1 cellular context compared by ENCODE assay signal in genomic region chr3:16309558-16309957, GRCh38.
TF ChIP-seq lines count a peak whose summit lies in the region.

No MANE protein-coding gene starts in this region.

TF ChIP-seq in K562, 482 proteins besides CTCF, POLR2A, EP300 and RAD21 (continued from another document and continues in another):
- TF ChIP-seq VEZF1 (CRISPR knock-in tag; IDR thresholded peaks at IDR 0.05) (peak; percentile 32; the same call in 1 of the 2 replicates), THRA (IDR thresholded peaks at IDR 0.05) (no peak), PTRF (tag; IDR thresholded peaks at IDR 0.05) (no peak), TGIF2 (CRISPR knock-in tag; IDR thresholded peaks at IDR 0.05) (no peak), CAMTA2 (CRISPR knock-in tag; conservative IDR thresholded peaks at IDR 0.05) (no peak), TEAD1 (CRISPR knock-in tag; IDR thresholded peaks at IDR 0.05) (no peak), L3MBTL2 (IDR thresholded peaks at IDR 0.05) (no peak), PML (IDR thresholded peaks at IDR 0.05; ENCODE audit: low read length) (no peak), SRSF7 (optimal IDR thresholded peaks at IDR 0.05; ENCODE audit: low read depth, low read length) (no peak), BRD9 (IDR thresholded peaks at IDR 0.05; ENCODE audit: low read depth, partially characterized antibody) (no peak), ZBTB8A (IDR thresholded peaks at IDR 0.05; ENCODE audit: partially characterized antibody) (no peak), CSDE1 (IDR thresholded peaks at IDR 0.05) (no peak), SNRNP70 (optimal IDR thresholded peaks at IDR 0.05; ENCODE audit: low read depth, low read length) (no peak), ERF (CRISPR knock-in tag; IDR thresholded peaks at IDR 0.05) (no peak), ILK (tag; IDR thresholded peaks at IDR 0.05; ENCODE audit: borderline replicate concordance, low read depth) (no peak), ZNF121 (CRISPR knock-in tag; conservative IDR thresholded peaks at IDR 0.05) (no peak), ILF3 (IDR thresholded peaks at IDR 0.05; ENCODE audit: borderline replicate concordance) (0 out of 2 replicates have a peak, but pooled peaks have one; percentile 34), ETV1 (tag; conservative IDR thresholded peaks at IDR 0.05; ENCODE audit: low read depth) (peak; percentile 98), TCF3 (CRISPR knock-in tag; IDR thresholded peaks at IDR 0.05) (peak; percentile 59), ZNF140 (CRISPR knock-in tag; IDR thresholded peaks at IDR 0.05) (no peak), POLR3G (IDR thresholded peaks at IDR 0.05; ENCODE audit: extremely low read depth, insufficient read length, insufficient replicate concordance) (no peak), ZC3H8 (IDR thresholded peaks at IDR 0.05) (no peak), RBBP5 (IDR thresholded peaks at IDR 0.05; ENCODE audit: borderline replicate concordance, insufficient read depth, low read length, poor library complexity, severe bottlenecking) (no peak), ADNP (tag; IDR thresholded peaks at IDR 0.05) (no peak), ZBTB1 (CRISPR knock-in tag; IDR thresholded peaks at IDR 0.05; ENCODE audit: borderline replicate concordance, low read depth) (no peak), NCOA4 (IDR thresholded peaks at IDR 0.05; ENCODE audit: partially characterized antibody) (no peak), ARHGAP35 (IDR thresholded peaks at IDR 0.05; ENCODE audit: partially characterized antibody) (no peak), RHOXF2B (CRISPR knock-in tag; conservative IDR thresholded peaks at IDR 0.05) (no peak), ZNF24 (IDR thresholded peaks at IDR 0.05) (no peak), KLF6 (CRISPR knock-in tag; IDR thresholded peaks at IDR 0.05; ENCODE audit: borderline replicate concordance) (no peak), DLX4 (CRISPR knock-in tag; IDR thresholded peaks at IDR 0.05) (no peak), TOE1 (IDR thresholded peaks at IDR 0.05; ENCODE audit: borderline replicate concordance) (0 out of 2 replicates have a peak, but pooled peaks have one; percentile 16), TOE1 (CRISPR knock-in tag; IDR thresholded peaks at IDR 0.05; ENCODE audit: borderline replicate concordance, low read depth) (no peak), HCFC1 (IDR thresholded peaks at IDR 0.05; ENCODE audit: low read depth, low read length) (no peak), ZNF41 (CRISPR knock-in tag; conservative IDR thresholded peaks at IDR 0.05) (no peak), NFE2 (IDR thresholded peaks at IDR 0.05; ENCODE audit: low read depth) (peak; percentile 51; the same call in 1 of the 2 replicates), XRCC5 (IDR thresholded peaks at IDR 0.05; ENCODE audit: low read depth, low read length) (no peak), NCOA1 (IDR thresholded peaks at IDR 0.05; ENCODE audit: low read depth) (peak; percentile 13; the same call in 1 of the 2 replicates), NR4A1 (CRISPR knock-in tag; IDR thresholded peaks at IDR 0.05) (no peak), NR4A1 (tag; IDR thresholded peaks at IDR 0.05) (no peak), SRF (CRISPR knock-in tag; IDR thresholded peaks at IDR 0.05) (0 out of 4 replicates have a peak, but pooled peaks of 1 of the 2 experiments have one; percentile 44), THRAP3 (IDR thresholded peaks at IDR 0.05; ENCODE audit: borderline replicate concordance) (no peak), TAF1 (IDR thresholded peaks at IDR 0.05; ENCODE audit: control insufficient read depth, extremely low read depth, insufficient read depth, low read length, severe bottlenecking) (no peak)
- TF ChIP-seq, protein P1, sequence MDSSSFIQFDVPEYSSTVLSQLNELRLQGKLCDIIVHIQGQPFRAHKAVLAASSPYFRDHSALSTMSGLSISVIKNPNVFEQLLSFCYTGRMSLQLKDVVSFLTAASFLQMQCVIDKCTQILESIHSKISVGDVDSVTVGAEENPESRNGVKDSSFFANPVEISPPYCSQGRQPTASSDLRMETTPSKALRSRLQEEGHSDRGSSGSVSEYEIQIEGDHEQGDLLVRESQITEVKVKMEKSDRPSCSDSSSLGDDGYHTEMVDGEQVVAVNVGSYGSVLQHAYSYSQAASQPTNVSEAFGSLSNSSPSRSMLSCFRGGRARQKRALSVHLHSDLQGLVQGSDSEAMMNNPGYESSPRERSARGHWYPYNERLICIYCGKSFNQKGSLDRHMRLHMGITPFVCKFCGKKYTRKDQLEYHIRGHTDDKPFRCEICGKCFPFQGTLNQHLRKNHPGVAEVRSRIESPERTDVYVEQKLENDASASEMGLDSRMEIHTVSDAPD (CRISPR knock-in tag; IDR thresholded peaks at IDR 0.05) = no peak
- TF ChIP-seq, protein P2, sequence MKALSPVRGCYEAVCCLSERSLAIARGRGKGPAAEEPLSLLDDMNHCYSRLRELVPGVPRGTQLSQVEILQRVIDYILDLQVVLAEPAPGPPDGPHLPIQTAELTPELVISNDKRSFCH (CRISPR knock-in tag; IDR thresholded peaks at IDR 0.05) = no peak
- TF ChIP-seq, protein P2 (tag; IDR thresholded peaks at IDR 0.05) = no peak
- TF ChIP-seq, protein P3, sequence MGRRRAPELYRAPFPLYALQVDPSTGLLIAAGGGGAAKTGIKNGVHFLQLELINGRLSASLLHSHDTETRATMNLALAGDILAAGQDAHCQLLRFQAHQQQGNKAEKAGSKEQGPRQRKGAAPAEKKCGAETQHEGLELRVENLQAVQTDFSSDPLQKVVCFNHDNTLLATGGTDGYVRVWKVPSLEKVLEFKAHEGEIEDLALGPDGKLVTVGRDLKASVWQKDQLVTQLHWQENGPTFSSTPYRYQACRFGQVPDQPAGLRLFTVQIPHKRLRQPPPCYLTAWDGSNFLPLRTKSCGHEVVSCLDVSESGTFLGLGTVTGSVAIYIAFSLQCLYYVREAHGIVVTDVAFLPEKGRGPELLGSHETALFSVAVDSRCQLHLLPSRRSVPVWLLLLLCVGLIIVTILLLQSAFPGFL (CRISPR knock-in tag; IDR thresholded peaks at IDR 0.05) = no peak
- TF ChIP-seq, protein P4, sequence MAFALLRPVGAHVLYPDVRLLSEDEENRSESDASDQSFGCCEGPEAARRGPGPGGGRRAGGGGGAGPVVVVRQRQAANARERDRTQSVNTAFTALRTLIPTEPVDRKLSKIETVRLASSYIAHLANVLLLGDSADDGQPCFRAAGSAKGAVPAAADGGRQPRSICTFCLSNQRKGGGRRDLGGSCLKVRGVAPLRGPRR (CRISPR knock-in tag; IDR thresholded peaks at IDR 0.05) = no peak
- TF ChIP-seq, protein P5, sequence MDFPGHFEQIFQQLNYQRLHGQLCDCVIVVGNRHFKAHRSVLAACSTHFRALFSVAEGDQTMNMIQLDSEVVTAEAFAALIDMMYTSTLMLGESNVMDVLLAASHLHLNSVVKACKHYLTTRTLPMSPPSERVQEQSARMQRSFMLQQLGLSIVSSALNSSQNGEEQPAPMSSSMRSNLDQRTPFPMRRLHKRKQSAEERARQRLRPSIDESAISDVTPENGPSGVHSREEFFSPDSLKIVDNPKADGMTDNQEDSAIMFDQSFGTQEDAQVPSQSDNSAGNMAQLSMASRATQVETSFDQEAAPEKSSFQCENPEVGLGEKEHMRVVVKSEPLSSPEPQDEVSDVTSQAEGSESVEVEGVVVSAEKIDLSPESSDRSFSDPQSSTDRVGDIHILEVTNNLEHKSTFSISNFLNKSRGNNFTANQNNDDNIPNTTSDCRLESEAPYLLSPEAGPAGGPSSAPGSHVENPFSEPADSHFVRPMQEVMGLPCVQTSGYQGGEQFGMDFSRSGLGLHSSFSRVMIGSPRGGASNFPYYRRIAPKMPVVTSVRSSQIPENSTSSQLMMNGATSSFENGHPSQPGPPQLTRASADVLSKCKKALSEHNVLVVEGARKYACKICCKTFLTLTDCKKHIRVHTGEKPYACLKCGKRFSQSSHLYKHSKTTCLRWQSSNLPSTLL (IDR thresholded peaks at IDR 0.05) = no peak
- TF ChIP-seq, protein P6, sequence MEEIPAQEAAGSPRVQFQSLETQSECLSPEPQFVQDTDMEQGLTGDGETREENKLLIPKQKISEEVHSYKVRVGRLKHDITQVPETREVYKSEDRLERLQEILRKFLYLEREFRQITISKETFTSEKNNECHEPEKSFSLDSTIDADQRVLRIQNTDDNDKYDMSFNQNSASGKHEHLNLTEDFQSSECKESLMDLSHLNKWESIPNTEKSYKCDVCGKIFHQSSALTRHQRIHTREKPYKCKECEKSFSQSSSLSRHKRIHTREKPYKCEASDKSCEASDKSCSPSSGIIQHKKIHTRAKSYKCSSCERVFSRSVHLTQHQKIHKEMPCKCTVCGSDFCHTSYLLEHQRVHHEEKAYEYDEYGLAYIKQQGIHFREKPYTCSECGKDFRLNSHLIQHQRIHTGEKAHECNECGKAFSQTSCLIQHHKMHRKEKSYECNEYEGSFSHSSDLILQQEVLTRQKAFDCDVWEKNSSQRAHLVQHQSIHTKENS (CRISPR knock-in tag; IDR thresholded peaks at IDR 0.05) = no peak
- TF ChIP-seq, protein P7, sequence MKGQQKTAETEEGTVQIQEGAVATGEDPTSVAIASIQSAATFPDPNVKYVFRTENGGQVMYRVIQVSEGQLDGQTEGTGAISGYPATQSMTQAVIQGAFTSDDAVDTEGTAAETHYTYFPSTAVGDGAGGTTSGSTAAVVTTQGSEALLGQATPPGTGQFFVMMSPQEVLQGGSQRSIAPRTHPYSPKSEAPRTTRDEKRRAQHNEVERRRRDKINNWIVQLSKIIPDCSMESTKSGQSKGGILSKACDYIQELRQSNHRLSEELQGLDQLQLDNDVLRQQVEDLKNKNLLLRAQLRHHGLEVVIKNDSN (CRISPR knock-in tag; IDR thresholded peaks at IDR 0.05) = no peak
